Comparison of ENCODE assay signal across 17 cellular contexts in genomic region chr1:77290576-77290975, GRCh38. TPM values are rescaled to one million over a fixed set of nuclear protein-coding genes. Genes with fewer than 3 reads are reported as not detected.
DNase-seq lines count a peak whose midpoint lies in the region; ATAC-seq and TF ChIP-seq lines count a peak whose summit lies in the region.
"Had no signal": no experiment of that assay in that cellular context is flagged by ENCODE, and none has a peak within 500 bp of the region (broad histone marks: within the 10 kb centered on the region; RNA-seq: fewer than 3 reads in every experiment).

No MANE protein-coding gene starts in this region.

- DNase-seq in GM23248: peak; percentile 27
- no peak for DNase-seq in IMR-90
- peak; percentile 12 for DNase-seq in amniotic epithelial cell (ENCODE audit: low read depth)
- peak; percentile 43 for DNase-seq in mesenchymal stem cell
- DNase-seq in left ventricle myocardium inferior: no peak
- DNase-seq in T-cell: no peak
- no peak for DNase-seq in HuH-7 (ENCODE audit: low spot score)
- no peak for DNase-seq in ureter (ENCODE audit: low spot score)
- DNase-seq: CD8-positive, alpha-beta T cell; COR-L47; DMS153; DMS79 treated with DMSO at 0.1 percent for 48 hours; GF-D8 had no signal

- no peak overlapping the region for H3K56ac ChIP-seq in IMR-90 (ENCODE audit: extremely low read depth, insufficient read depth, low read length)

- BruUV-seq in IMR-90 (replicated peaks; lab: Mats Ljungman, UMichigan): no TSS peak

- no peak overlapping the region for H2BK12ac ChIP-seq in mesenchymal stem cell (ENCODE audit: low read length in 2 of 2)

- H4K91ac ChIP-seq in IMR-90 (ENCODE audit: insufficient read depth, low read depth, low read length): no peak overlapping the region
- no peak overlapping the region for H4K91ac ChIP-seq in mesenchymal stem cell (ENCODE audit: low read length)

- no peaks in the 10 kb centered on the region for H3K27me3 ChIP-seq in GM23248 (replicated peaks; ENCODE audit: insufficient read depth)
- H3K27me3 ChIP-seq in IMR-90 (ENCODE audit: control insufficient read depth, insufficient read depth, low read length): no peaks in the 10 kb centered on the region
- no peaks in the 10 kb centered on the region for H3K27me3 ChIP-seq in mesenchymal stem cell (ENCODE audit: control insufficient read depth in 1 of 2, insufficient read depth in 1 of 2, low read length in 2 of 2)
- peaks cover 30% of the 10 kb centered on the region for H3K27me3 ChIP-seq in left ventricle myocardium inferior (ENCODE audit: low read depth)

- ATAC-seq in IMR-90 (ENCODE audit: low read depth): no peak
- ATAC-seq in T-cell (replicated peaks in 1 of 4): no peak
- ATAC-seq: A549; CD8-positive, alpha-beta T cell; HCT116 had no signal

- H4K5ac ChIP-seq in IMR-90 (ENCODE audit: low read depth, low read length): no peak overlapping the region

- H3K23ac ChIP-seq in IMR-90 (ENCODE audit: low read depth, low read length) (no peak overlapping the region), mesenchymal stem cell (ENCODE audit: low read length in 2 of 2) (no peak overlapping the region)

- H3K4me3 ChIP-seq in GM23248: no peak overlapping the region
- no peak overlapping the region for H3K4me3 ChIP-seq in IMR-90 (ENCODE audit: insufficient read depth, low read depth, low read length)
- no peak overlapping the region for H3K4me3 ChIP-seq in mesenchymal stem cell (ENCODE audit: insufficient read depth in 1 of 2, low read depth in 1 of 2, low read length in 2 of 2)
- H3K4me3 ChIP-seq in left ventricle myocardium inferior: no peak overlapping the region
- H3K4me3 ChIP-seq: A549 had no signal

- H4K8ac ChIP-seq in IMR-90 (ENCODE audit: low read depth in 2 of 2, low read length in 2 of 2) (no peak overlapping the region), mesenchymal stem cell (ENCODE audit: low read length) (no peak overlapping the region)

- H3K18ac ChIP-seq in IMR-90 (ENCODE audit: low read depth, low read length): peak overlapping the region; percentile 39; the same call in 1 of the 2 replicates
- no peak overlapping the region for H3K18ac ChIP-seq in mesenchymal stem cell (ENCODE audit: low read depth in 1 of 2, low read length in 2 of 2)

- no peak overlapping the region for H2BK20ac ChIP-seq in IMR-90 (ENCODE audit: low read depth, low read length)

- H3K4ac ChIP-seq in IMR-90 (ENCODE audit: low read depth, low read length): no peak overlapping the region; the same call in 1 of the 2 replicates
- H3K4ac ChIP-seq in mesenchymal stem cell (ENCODE audit: low read depth in 1 of 2, low read length in 2 of 2): no peak overlapping the region

- no peak overlapping the region for H2BK120ac ChIP-seq in IMR-90 (ENCODE audit: low read depth, low read length)
- H2BK120ac ChIP-seq in mesenchymal stem cell (ENCODE audit: low read depth, low read length): no peak overlapping the region

- no peak overlapping the region for H2BK5ac ChIP-seq in IMR-90 (ENCODE audit: low read depth, low read length, poor library complexity, severe bottlenecking)
- H2BK5ac ChIP-seq in mesenchymal stem cell (ENCODE audit: low read depth, low read length, poor library complexity, severe bottlenecking): no peak overlapping the region

- H3K4me2 ChIP-seq in GM23248 (ENCODE audit: unreplicated experiment) (no peak overlapping the region), IMR-90 (ENCODE audit: low read depth, low read length) (no peak overlapping the region), mesenchymal stem cell (ENCODE audit: low read length, poor library complexity, severe bottlenecking) (no peak overlapping the region)
- H3K4me2 ChIP-seq: A549 had no signal

- no peaks in the 10 kb centered on the region for H3K27me3 Mint-ChIP-seq in T-cell

- in situ Hi-C loops in GM23248 (cut with MboI): no loop called here
- in situ Hi-C loops in IMR-90 (cut with MboI; ENCODE audit: low sequenced_read_pairs): no loop called here

- H3K79me1 ChIP-seq in IMR-90 (ENCODE audit: low read depth in 1 of 2, low read length in 2 of 2) (peaks cover 6 to 18% of the 10 kb centered on the region in 2 experiments; a peak in 2 of 4 replicates), mesenchymal stem cell (replicated peaks; ENCODE audit: low read length, poor library complexity, severe bottlenecking) (peaks cover 17% of the 10 kb centered on the region)

- H3K14ac ChIP-seq in IMR-90 (replicated peaks; ENCODE audit: low read depth, low read length): no peak overlapping the region
- H3K14ac ChIP-seq in mesenchymal stem cell (ENCODE audit: low read length in 2 of 2): no peak overlapping the region

- peaks cover 5% of the 10 kb centered on the region for H3F3A ChIP-seq in GM23248 (ENCODE audit: insufficient read depth)

- H2BK15ac ChIP-seq in IMR-90 (ENCODE audit: low read depth, low read length): no peak overlapping the region
- H2BK15ac ChIP-seq in mesenchymal stem cell (ENCODE audit: low read depth, poor library complexity, severe bottlenecking): no peak overlapping the region

- no peak overlapping the region for H3K4me3 Mint-ChIP-seq in T-cell
- H3K4me3 Mint-ChIP-seq: CD14-positive monocyte; CD8-positive, alpha-beta T cell had no signal

- intact Hi-C loops in IMR-90 (cut with micrococcal nuclease) (no loop called here), left ventricle myocardium inferior (cut with micrococcal nuclease) (no loop called here)

- CTCF ChIA-PET in IMR-90 (lab: Yijun Ruan, JAX): no interaction called here
- CTCF ChIA-PET in T-cell (lab: Charles Lee): no interaction called here

- H3K79me2 ChIP-seq in GM23248 (ENCODE audit: insufficient read depth): peaks cover 15% of the 10 kb centered on the region

- H3K9ac ChIP-seq in GM23248: no peak overlapping the region
- no peak overlapping the region for H3K9ac ChIP-seq in IMR-90 (ENCODE audit: low read depth, low read length)
- no peak overlapping the region for H3K9ac ChIP-seq in mesenchymal stem cell (ENCODE audit: low read length)

- no peak overlapping the region for H2AFZ ChIP-seq in GM23248
- H2AFZ ChIP-seq in IMR-90 (replicated peaks; ENCODE audit: low read length, poor library complexity): no peak overlapping the region
- H2AFZ ChIP-seq in mesenchymal stem cell (ENCODE audit: low read depth, low read length): no peak overlapping the region

- peaks cover 2% of the 10 kb centered on the region; the same call in 1 of the 2 replicates for H3K9me1 ChIP-seq in IMR-90 (ENCODE audit: insufficient read depth, low read length)

- POLR2A ChIA-PET in IMR-90 (lab: Charles Lee; ENCODE audit: unreplicated experiment): no interaction called here
- POLR2A ChIA-PET in T-cell (lab: Charles Lee): interaction anchor here in 1 of 2 donors (1.0 kb wide), 1 partner anchor 131 kb away, joined by 3 read pairs; no protein-coding TSS in a partner anchor

- H3K4me1 Mint-ChIP-seq in T-cell: peaks cover 7 to 11% (median 10%) of the 10 kb centered on the region in 3 donors

- peaks cover 32% of the 10 kb centered on the region for H3K36me3 ChIP-seq in GM23248 (ENCODE audit: low read depth)
- peaks cover 2% of the 10 kb centered on the region for H3K36me3 ChIP-seq in IMR-90 (ENCODE audit: control insufficient read depth, insufficient read depth, low read length)
- peaks cover 0 to 13% of the 10 kb centered on the region in 2 experiments for H3K36me3 ChIP-seq in mesenchymal stem cell (ENCODE audit: control insufficient read depth in 1 of 2, insufficient read depth in 2 of 2, low read depth in 1 of 2, low read length in 2 of 2)
- no peaks in the 10 kb centered on the region for H3K36me3 ChIP-seq in left ventricle myocardium inferior

- H3K27ac ChIP-seq in GM23248 (no peak overlapping the region), IMR-90 (ENCODE audit: insufficient read depth, low read length) (no peak overlapping the region), mesenchymal stem cell (ENCODE audit: low read length, poor library complexity, severe bottlenecking) (no peak overlapping the region), left ventricle myocardium inferior (replicated peaks) (no peak overlapping the region)
- H3K27ac ChIP-seq: A549, HL-60 had no signal

- H3K9me3 Mint-ChIP-seq in T-cell: no peaks in the 10 kb centered on the region
- H3K9me3 Mint-ChIP-seq: CD8-positive, alpha-beta T cell had no signal

- H3K9me3 ChIP-seq in GM23248 (ENCODE audit: low read depth): no peaks in the 10 kb centered on the region
- H3K9me3 ChIP-seq in IMR-90 (ENCODE audit: control insufficient read depth, insufficient read depth, low read length): no peaks in the 10 kb centered on the region
- H3K9me3 ChIP-seq in mesenchymal stem cell (ENCODE audit: control insufficient read depth, low read length): no peaks in the 10 kb centered on the region
- no peaks in the 10 kb centered on the region for H3K9me3 ChIP-seq in left ventricle myocardium inferior (replicated peaks)
- H3K9me3 ChIP-seq: A549 had no signal

- H3K9me2 ChIP-seq in GM23248 (ENCODE audit: insufficient read depth): no peaks in the 10 kb centered on the region

- no peaks in the 10 kb centered on the region for H4K20me1 ChIP-seq in GM23248 (ENCODE audit: insufficient read depth)
- H4K20me1 ChIP-seq in IMR-90 (ENCODE audit: insufficient read depth, low read length): no peaks in the 10 kb centered on the region

- TF ChIP-seq POLR2A in IMR-90 (IDR thresholded peaks at IDR 0.05; ENCODE audit: low read depth, low read length): no peak

- TF ChIP-seq RAD21 in IMR-90 (IDR thresholded peaks at IDR 0.05; ENCODE audit: low read length): no peak

- peaks cover 16% of the 10 kb centered on the region for H3K36me3 Mint-ChIP-seq in T-cell
- H3K36me3 Mint-ChIP-seq: CD14-positive monocyte had no signal

- H2AK9ac ChIP-seq in IMR-90 (replicated peaks; ENCODE audit: low read depth, low read length, poor library complexity): no peak overlapping the region

- no peak overlapping the region for H3K27ac Mint-ChIP-seq in T-cell
- H3K27ac Mint-ChIP-seq: CD14-positive monocyte; CD8-positive, alpha-beta T cell had no signal

- H3K4me1 ChIP-seq in GM23248 (ENCODE audit: insufficient read depth) (peaks cover 10% of the 10 kb centered on the region), IMR-90 (ENCODE audit: control insufficient read depth, insufficient read depth, low read length) (no peaks in the 10 kb centered on the region), mesenchymal stem cell (ENCODE audit: control insufficient read depth, insufficient read depth, low read depth, low read length) (no peaks in the 10 kb centered on the region), left ventricle myocardium inferior (no peaks in the 10 kb centered on the region)
- H3K4me1 ChIP-seq: A549 had no signal

- dilution Hi-C loops in IMR-90 (cut with HindIII; ENCODE audit: low sequenced_read_pairs, unreplicated experiment): no loop called here

- no peak overlapping the region for H2AK5ac ChIP-seq in IMR-90 (ENCODE audit: low read depth, low read length)
- H2AK5ac ChIP-seq in mesenchymal stem cell (ENCODE audit: low read length, severe bottlenecking): peak overlapping the region; percentile 45

- TF ChIP-seq CTCF in IMR-90 (conservative IDR thresholded peaks at IDR 0.05; ENCODE audit: low read depth, low read length): no peak
- no peak for TF ChIP-seq CTCF in left ventricle myocardium inferior (IDR thresholded peaks at IDR 0.05; ENCODE audit: borderline replicate concordance)

RNA-seq across cellular contexts. Expression of gene AK5, which starts 8.8 kb away (rescaled TPM):
- total RNA-seq in GM23248 (2014; rRNA removed; shearing (Covaris generic)): 65.3 and 81.3 TPM in 2 replicates
- polyA plus RNA-seq in GM23248 (2016; fragmentation: Nextera tagmentation; extraction: Ambion mirVana): 78.8 and 83.9 TPM in 2 replicates
- 25.8 and 54.7 TPM in 2 replicates for total RNA-seq in IMR-90 (2012; rRNA removed)
- 20.7 and 22.5 TPM in 2 replicates for polyA plus RNA-seq in IMR-90 (2012; rRNA removed)
- 7.7 and 12.8 TPM in 2 replicates for polyA plus RNA-seq in IMR-90 (2012; cell fraction: cytosol; rRNA removed)
- 2.7 and 8.6 TPM in 2 replicates for polyA plus RNA-seq in IMR-90 (2012; cell fraction: nucleus; rRNA removed; ENCODE audit: low replicate concordance)
- polyA plus RNA-seq in mesenchymal stem cell (2013, experiment 1 of 2): 48.1 TPM
- 45.6 TPM for polyA plus RNA-seq in mesenchymal stem cell (2013, experiment 2 of 2)
- 1.0 TPM for total RNA-seq in left ventricle myocardium inferior
- total RNA-seq in T-cell: 10 to 100 TPM; 13.9 to 29.2 (median 26.3) TPM
- total RNA-seq in ureter: 1.9 TPM

Comparison
In these comparisons a context has a peak if more than half of its experiments do, and no peak if none do; other contexts are left out.
1. DNase-seq: peak in GM23248 (single experiment), amniotic epithelial cell (single experiment) and mesenchymal stem cell (single experiment); none in IMR-90 (single experiment), left ventricle myocardium inferior (single experiment), T-cell (0 of 34), HuH-7 (single experiment) and ureter (single experiment).